8 cellular contexts compared by ENCODE assay signal in the genomic region with DNA sequence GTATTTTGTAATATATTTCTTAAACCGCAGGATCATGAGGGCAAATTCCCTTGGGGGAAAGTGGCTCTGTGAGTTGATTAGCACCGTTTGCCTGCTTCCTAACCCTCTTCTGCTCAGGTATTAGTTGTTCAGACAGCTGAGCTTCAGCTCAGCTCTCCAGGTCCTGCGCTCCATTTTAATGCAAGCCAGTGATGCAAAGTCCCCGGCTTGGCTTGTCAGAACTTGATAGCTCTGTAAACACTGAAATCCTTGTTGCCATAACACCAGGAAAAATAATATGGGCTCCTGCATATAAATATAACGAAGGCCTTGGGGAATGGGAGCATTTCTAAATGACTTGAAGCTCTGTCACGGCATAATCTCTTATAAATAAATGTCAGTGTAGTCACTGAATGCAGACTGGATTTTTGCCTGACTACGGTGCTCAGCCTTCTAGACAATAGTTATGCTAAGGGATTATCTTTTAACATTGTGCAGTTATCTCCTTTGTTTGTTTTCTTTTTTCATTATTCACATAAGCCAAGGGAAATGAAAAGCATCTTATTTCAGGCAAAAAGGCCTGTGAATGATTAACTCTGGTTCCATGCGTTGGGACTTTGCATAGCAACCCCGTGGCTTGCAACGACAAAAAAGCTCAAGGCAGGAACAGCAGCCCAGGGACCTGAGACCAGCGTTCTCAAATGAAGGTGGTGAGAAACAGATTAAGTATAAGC.
DNase-seq lines count a peak whose midpoint lies in the region; ATAC-seq, FAIRE-seq and TF ChIP-seq lines count a peak whose summit lies in the region.

No MANE protein-coding gene starts in this region.

- H3K4me2 ChIP-seq in GM12878 (ENCODE audit: control insufficient read depth, insufficient read depth): no peak overlapping the region

- H3K9ac ChIP-seq in GM12878 (ENCODE audit: control insufficient read depth, insufficient read depth, low read length): no peak overlapping the region
- no peak overlapping the region for H3K9ac ChIP-seq in liver (ENCODE audit: low read depth in 1 of 2, low read length in 2 of 2)

- SMC1A ChIA-PET in GM12878 (lab: Charles Lee; ENCODE audit: uncharacterized antibody, unreplicated experiment): interaction anchor here (0.6 to 3.8 kb wide), 21 partner anchors 11 to 492 kb away, joined by 3 to 44 read pairs (median 4); a partner anchor contains a TSS

- in situ Hi-C loops in GM12878 (cut with MboI): no loop called here

- no peak overlapping the region for H3K4me3 ChIP-seq in BJ (ENCODE audit: low read depth, low read length)
- H3K4me3 ChIP-seq in GM12878: no peak overlapping the region
- no peak overlapping the region for H3K4me3 ChIP-seq in liver (ENCODE audit: low read depth in 1 of 3, low read length in 3 of 3)
- H3K4me3 ChIP-seq in urinary bladder (ENCODE audit: low read depth, low read length): no peak overlapping the region

- no peaks in the 10 kb centered on the region for H3K27me3 ChIP-seq in BJ (ENCODE audit: control insufficient read depth, insufficient read depth, low read length)
- no peaks in the 10 kb centered on the region for H3K27me3 ChIP-seq in GM12878 (replicated peaks in 1 of 2; ENCODE audit: control insufficient read depth in 2 of 2, insufficient read depth in 2 of 2, low read length in 1 of 2)
- H3K27me3 ChIP-seq in liver (ENCODE audit: control insufficient read depth in 4 of 4, insufficient read depth in 4 of 4, low read length in 3 of 4): no peaks in the 10 kb centered on the region

- intact Hi-C loops in GM12878 (cut with micrococcal nuclease; ENCODE audit: unreplicated experiment): loop anchor here (2.0 kb wide), 1 partner anchor 61 kb away; no protein-coding TSS in a partner anchor

- ATAC-seq in GM21825 (IDR thresholded peaks at IDR 0.05; ENCODE audit: unreplicated experiment) (peak; percentile 31), GM12878 (peak; percentile 72)

- WGBS in GM12878 (ENCODE audit: insufficient coverage, insufficient replicate concordance, low lambda C conversion rate, missing lambda C conversion rate): 61% methylated on average over 11 of the region's 11 CpGs
- WGBS in liver: 29% methylated on average over 11 of the region's 11 CpGs
- 18% methylated on average over 11 of the region's 11 CpGs for WGBS in urinary bladder

- RAD21 ChIA-PET in GM12878 (lab: Charles Lee; ENCODE audit: unreplicated experiment): interaction anchor here (1.0 to 4.1 kb wide), 16 partner anchors 12 to 547 kb away, joined by 3 to 31 read pairs (median 6); a partner anchor contains a TSS

- no peak overlapping the region for H3K27ac Mint-ChIP-seq in activated naive CD8-positive, alpha-beta T cell treated with anti-CD3 and anti-CD28 coated beads for 36 hours

- POLR2A ChIA-PET in BJ (lab: Charles Lee) (no interaction called here), GM12878 (lab: Charles Lee) (interaction anchor here (1.4 to 1.8 kb wide), 2 partner anchors 24 to 61 kb away, joined by 4 read pairs; no protein-coding TSS in a partner anchor)

- H3K36me3 Mint-ChIP-seq in activated naive CD8-positive, alpha-beta T cell treated with anti-CD3 and anti-CD28 coated beads for 36 hours: no peaks in the 10 kb centered on the region

- no peaks in the 10 kb centered on the region; the same call in 1 of the 2 replicates for H3K4me1 ChIP-seq in GM12878 (ENCODE audit: control insufficient read depth, insufficient read depth, low read length)
- H3K4me1 ChIP-seq in liver (ENCODE audit: control insufficient read depth in 4 of 4, insufficient read depth in 4 of 4, low read length in 3 of 4): peaks cover 0 to 9% (median 5%) of the 10 kb centered on the region in 4 donors
- no peaks in the 10 kb centered on the region for H3K4me1 ChIP-seq in urinary bladder (ENCODE audit: insufficient read depth)

- H3K4me3 Mint-ChIP-seq in activated naive CD8-positive, alpha-beta T cell treated with anti-CD3 and anti-CD28 coated beads for 36 hours: no peak overlapping the region

- H3K9me3 Mint-ChIP-seq in activated naive CD8-positive, alpha-beta T cell treated with anti-CD3 and anti-CD28 coated beads for 36 hours: no peaks in the 10 kb centered on the region

- TF ChIP-seq EP300 in GM12878 (IDR thresholded peaks at IDR 0.05; ENCODE audit: borderline replicate concordance in 1 of 2, control insufficient read depth in 1 of 2, low read depth in 2 of 2, low read length in 2 of 2): no peak

- H3K27me3 Mint-ChIP-seq in activated naive CD8-positive, alpha-beta T cell treated with anti-CD3 and anti-CD28 coated beads for 36 hours: no peaks in the 10 kb centered on the region

- no peak for TF ChIP-seq POLR2A in GM12878 (IDR thresholded peaks at IDR 0.05; ENCODE audit: low read depth, low read length)

- no peaks in the 10 kb centered on the region for H3K79me2 ChIP-seq in GM12878 (ENCODE audit: control insufficient read depth, insufficient read depth, low read length)

- H3K9me3 ChIP-seq in GM12878 (replicated peaks; ENCODE audit: control insufficient read depth, insufficient read depth, low read length): no peaks in the 10 kb centered on the region; the same call in 2 of the 3 replicates
- H3K9me3 ChIP-seq in liver (ENCODE audit: control insufficient read depth in 4 of 4, low read length in 3 of 4): no peaks in the 10 kb centered on the region

- BruUV-seq in GM12878 (replicated peaks; lab: Mats Ljungman, UMichigan): no TSS peak

- peak; percentile 64 for DNase-seq in BJ (ENCODE audit: low read depth)
- peak; percentile 51 for DNase-seq in NCI-H1105 (lab: John Stamatoyannopoulos, UW)
- no peak for DNase-seq in GM12878 (ENCODE audit: low read depth, low spot score)
- no peak for DNase-seq in NOMO-1 treated with dmso at 0.1 percent for 144 hours (lab: John Stamatoyannopoulos, UW; ENCODE audit: unreplicated experiment)
- no peak for DNase-seq in activated naive CD8-positive, alpha-beta T cell treated with anti-CD3 and anti-CD28 coated beads for 36 hours

- no peak for FAIRE-seq in GM12878 (lab: Jason Lieb, UNC)

- TF ChIP-seq RAD21 in GM12878 (IDR thresholded peaks at IDR 0.05; ENCODE audit: insufficient read depth, low read depth, low read length) (no peak), liver (IDR thresholded peaks at IDR 0.05) (peak; percentile 20 to 47)

- H3K27ac ChIP-seq in GM12878 (ENCODE audit: control insufficient read depth, insufficient read depth) (no peak overlapping the region), liver (ENCODE audit: low read depth in 1 of 2, low read length in 2 of 2) (peak overlapping the region; percentile 14 to 39), urinary bladder (ENCODE audit: low read depth) (peak overlapping the region; percentile 83)

- peaks cover 2% of the 10 kb centered on the region for H3K4me1 Mint-ChIP-seq in activated naive CD8-positive, alpha-beta T cell treated with anti-CD3 and anti-CD28 coated beads for 36 hours

- no peaks in the 10 kb centered on the region for H3K36me3 ChIP-seq in BJ (ENCODE audit: control insufficient read depth, insufficient read depth, low read length)
- H3K36me3 ChIP-seq in GM12878 (ENCODE audit: control insufficient read depth in 2 of 2, insufficient read depth in 2 of 2, low read length in 1 of 2): no peaks in the 10 kb centered on the region
- H3K36me3 ChIP-seq in liver (ENCODE audit: control insufficient read depth in 4 of 4, insufficient read depth in 3 of 4, low read depth in 1 of 4, low read length in 3 of 4): no peaks in the 10 kb centered on the region
- H3K36me3 ChIP-seq in urinary bladder (ENCODE audit: insufficient read depth): no peaks in the 10 kb centered on the region

- TF ChIP-seq CTCF in BJ (IDR thresholded peaks at IDR 0.05; ENCODE audit: insufficient read depth, low read depth, low read length) (no peak), GM12878 (IDR thresholded peaks at IDR 0.05 in 2 of 3, conservative IDR thresholded peaks at IDR 0.05 in 1 of 3; ENCODE audit: control insufficient read depth in 2 of 3, extremely low read depth in 1 of 3, insufficient read depth in 1 of 3, low read depth in 3 of 3, low read length in 3 of 3) (no peak), liver (IDR thresholded peaks at IDR 0.05; ENCODE audit: low read depth, low read length, missing input control) (no peak)

- H4K20me1 ChIP-seq in GM12878 (ENCODE audit: control insufficient read depth, insufficient read depth): no peaks in the 10 kb centered on the region

- no peak overlapping the region for H2AFZ ChIP-seq in GM12878 (ENCODE audit: control insufficient read depth, low read depth, low read length)

- CTCF ChIA-PET in BJ (lab: Yijun Ruan, JAX) (interaction anchor here (0.6 to 1.4 kb wide), 8 partner anchors 11 to 259 kb away, joined by 3 to 5 read pairs (median 3); no protein-coding TSS in a partner anchor), GM12878 (lab: Yijun Ruan, JAX) (interaction anchor here (0.6 to 4.3 kb wide), 15 partner anchors 10 to 547 kb away, joined by 3 to 33 read pairs (median 4); a partner anchor contains a TSS)

TF ChIP-seq in GM12878, 131 proteins besides CTCF, POLR2A, EP300 and RAD21 (continues in another document):
- TF ChIP-seq ZNF217 (IDR thresholded peaks at IDR 0.05): no peak

TF ChIP-seq in liver, 16 proteins besides CTCF, POLR2A, EP300 and RAD21 (continues in another document):
- TF ChIP-seq YY1 (IDR thresholded peaks at IDR 0.05): no peak
- no peak for TF ChIP-seq GABPA (IDR thresholded peaks at IDR 0.05 in 1 of 2, conservative IDR thresholded peaks at IDR 0.05 in 1 of 2)
- TF ChIP-seq HNF4A (conservative IDR thresholded peaks at IDR 0.05): peak in 1 of 2 donors; percentile 57
- peak; percentile 31 for TF ChIP-seq SP1 (IDR thresholded peaks at IDR 0.05)
- no peak for TF ChIP-seq FOXA2 (IDR thresholded peaks at IDR 0.05)
- no peak for TF ChIP-seq TAF1 (conservative IDR thresholded peaks at IDR 0.05)

Comparison
In these comparisons a context has a peak if more than half of its experiments do, and no peak if none do; other contexts are left out.
1. DNase-seq: peak in BJ (single experiment) and NCI-H1105 (single experiment); none in GM12878 (single experiment), NOMO-1 treated with dmso at 0.1 percent for 144 hours (single experiment) and activated naive CD8-positive, alpha-beta T cell treated with anti-CD3 and anti-CD28 coated beads for 36 hours (single experiment).